Comparison of ENCODE assay signal across 8 cellular contexts in genomic region chr12:104064842-104065441, GRCh38. TPM values are rescaled to one million over a fixed set of nuclear protein-coding genes. Genes with fewer than 3 reads are reported as not detected.
DNase-seq lines count a peak whose midpoint lies in the region; ATAC-seq and TF ChIP-seq lines count a peak whose summit lies in the region.

No MANE protein-coding gene starts in this region.

- H4K91ac ChIP-seq in mesenchymal stem cell (ENCODE audit: low read length): peak overlapping the region; percentile 96

- no peaks in the 10 kb centered on the region for H3K9me3 Mint-ChIP-seq in Calu3 (ENCODE audit: low read depth, unreplicated experiment)

- peaks cover 10% of the 10 kb centered on the region for H3K79me1 ChIP-seq in mesenchymal stem cell (replicated peaks; ENCODE audit: low read length, poor library complexity, severe bottlenecking)

- H3K4me1 Mint-ChIP-seq in Calu3 (ENCODE audit: low read depth, unreplicated experiment): peaks cover 10% of the 10 kb centered on the region

- POLR2A ChIA-PET in PC-9 (lab: Charles Lee; ENCODE audit: unreplicated experiment): interaction anchor here (0.6 kb wide), 1 partner anchor 523 kb away, joined by 3 read pairs; no protein-coding TSS in a partner anchor

- no peak overlapping the region for H2BK5ac ChIP-seq in mesenchymal stem cell (ENCODE audit: low read depth, low read length, poor library complexity, severe bottlenecking)

- peaks cover 13% of the 10 kb centered on the region for H3K27me3 Mint-ChIP-seq in Calu3 (ENCODE audit: unreplicated experiment)

- H2BK15ac ChIP-seq in mesenchymal stem cell (ENCODE audit: low read depth, poor library complexity, severe bottlenecking): peak overlapping the region; percentile 21

- peaks cover 20% of the 10 kb centered on the region for H3K36me3 Mint-ChIP-seq in Calu3 (ENCODE audit: insufficient read depth, unreplicated experiment)

- H3K36me3 ChIP-seq in PC-9 (ENCODE audit: low read depth) (no peaks in the 10 kb centered on the region), mesenchymal stem cell (ENCODE audit: control insufficient read depth in 1 of 2, insufficient read depth in 2 of 2, low read depth in 1 of 2, low read length in 2 of 2) (peaks cover 4 to 29% of the 10 kb centered on the region in 2 experiments)

- H3K27me3 ChIP-seq in PC-9 (ENCODE audit: insufficient read depth, low read depth) (no peaks in the 10 kb centered on the region), dorsolateral prefrontal cortex (no peaks in the 10 kb centered on the region), mesenchymal stem cell (ENCODE audit: control insufficient read depth in 1 of 2, insufficient read depth in 1 of 2, low read length in 2 of 2) (peaks cover 0 to 11% of the 10 kb centered on the region in 2 experiments)

- no peaks in the 10 kb centered on the region for H3K9me3 ChIP-seq in PC-9 (ENCODE audit: insufficient read depth, low read depth)
- H3K9me3 ChIP-seq in mesenchymal stem cell (ENCODE audit: control insufficient read depth, low read length): no peaks in the 10 kb centered on the region

- peak overlapping the region in 1 of 2 experiments; percentile 83 for H3K14ac ChIP-seq in mesenchymal stem cell (ENCODE audit: low read length in 2 of 2)

- ATAC-seq in GM21515 (IDR thresholded peaks at IDR 0.05; ENCODE audit: unreplicated experiment): peak; percentile 3

- no peaks in the 10 kb centered on the region for H4K20me1 ChIP-seq in PC-9 (ENCODE audit: insufficient read depth)

- H3K79me2 ChIP-seq in PC-9 (ENCODE audit: low read depth): no peaks in the 10 kb centered on the region

- H2BK120ac ChIP-seq in mesenchymal stem cell (ENCODE audit: low read depth, low read length): no peak overlapping the region

- H3K4me3 ChIP-seq in PC-9: peak overlapping the region; percentile 67
- H3K4me3 ChIP-seq in dorsolateral prefrontal cortex: peak overlapping the region; percentile 64 to 99 (median 90)
- peak overlapping the region; percentile 92 for H3K4me3 ChIP-seq in mesenchymal stem cell (ENCODE audit: insufficient read depth in 1 of 2, low read depth in 1 of 2, low read length in 2 of 2)

- intact Hi-C loops in Calu3 (cut with micrococcal nuclease; ENCODE audit: unreplicated experiment): no loop called here
- intact Hi-C loops in PC-9 (cut with micrococcal nuclease; ENCODE audit: unreplicated experiment): no loop called here
- intact Hi-C loops in dorsolateral prefrontal cortex (cut with DNase I): loop anchor here (2.0 to 10.0 kb wide), 5 partner anchors 42 to 220 kb away; partner anchors contain the start of genes NFYB (in 2 of the 2) and TDG (in 1 of the 2)

- TF ChIP-seq CTCF in Calu3 (IDR thresholded peaks at IDR 0.05; ENCODE audit: unreplicated experiment) (no peak), PC-9 (conservative IDR thresholded peaks at IDR 0.05) (no peak), dorsolateral prefrontal cortex (IDR thresholded peaks at IDR 0.05 in 54 of 56, conservative IDR thresholded peaks at IDR 0.05 in 2 of 56; ENCODE audit: low read depth in 1 of 56, partially characterized antibody in 56 of 56) (peak in 1 of 56 donors; percentile 1)

- H4K8ac ChIP-seq in mesenchymal stem cell (ENCODE audit: low read length): no peak overlapping the region

- peak overlapping the region in 1 of 2 experiments; percentile 97 for H3K23ac ChIP-seq in mesenchymal stem cell (ENCODE audit: low read length in 2 of 2)

- H3K4me2 ChIP-seq in PC-9 (peak overlapping the region; percentile 99), mesenchymal stem cell (ENCODE audit: low read length, poor library complexity, severe bottlenecking) (peak overlapping the region; percentile 96)

- H3K9ac ChIP-seq in mesenchymal stem cell (ENCODE audit: low read length): peak overlapping the region; percentile 95

- under 1% methylated on average over 39 of the region's 41 CpGs for WGBS in mesenchymal stem cell

- no peak overlapping the region for H2AK5ac ChIP-seq in mesenchymal stem cell (ENCODE audit: low read length, severe bottlenecking)

- H3K4me3 Mint-ChIP-seq in Calu3 (ENCODE audit: low read depth, unreplicated experiment): peak overlapping the region; percentile 92

- H3K4me1 ChIP-seq in PC-9 (replicated peaks; ENCODE audit: insufficient read depth) (peaks cover 12% of the 10 kb centered on the region), mesenchymal stem cell (ENCODE audit: control insufficient read depth, insufficient read depth, low read depth, low read length) (peaks cover 3% of the 10 kb centered on the region)

- peak overlapping the region; percentile 64 for H3K27ac Mint-ChIP-seq in Calu3 (ENCODE audit: unreplicated experiment)

- H2BK12ac ChIP-seq in mesenchymal stem cell (ENCODE audit: low read length in 2 of 2): peak overlapping the region in 1 of 2 experiments; percentile 76

- DNase-seq in Calu3 (no peak), PC-9 (no peak), dorsolateral prefrontal cortex (peak in 4 of 10 donors; percentile 4 to 39 (median 26)), mesenchymal stem cell (peak; percentile 38), NCI-H1694 treated with DMSO at 0.1 percent for 48 hours (lab: John Stamatoyannopoulos, UW) (no peak), amniotic stem cell (lab: John Stamatoyannopoulos, UW) (no peak), middle frontal gyrus (ENCODE audit: extremely low spot score, low spot score) (no peak)

- CTCF ChIA-PET in Calu3 (lab: Charles Lee): interaction anchor here (1.6 kb wide), 1 partner anchor 44 kb away, joined by 6 read pairs; no protein-coding TSS in a partner anchor
- CTCF ChIA-PET in PC-9 (lab: Charles Lee): no interaction called here

- no peak overlapping the region for H3K27ac ChIP-seq in PC-9
- H3K27ac ChIP-seq in dorsolateral prefrontal cortex: peak overlapping the region in 58 of 59 donors; percentile 20 to 95 (median 88)
- no peak overlapping the region for H3K27ac ChIP-seq in mesenchymal stem cell (ENCODE audit: low read length, poor library complexity, severe bottlenecking)

- peaks cover 11% of the 10 kb centered on the region; the same call in 1 of the 2 replicates for H3F3A ChIP-seq in PC-9 (ENCODE audit: insufficient read depth, low read depth)

- H3K18ac ChIP-seq in mesenchymal stem cell (ENCODE audit: low read depth in 1 of 2, low read length in 2 of 2): peak overlapping the region; percentile 97

- H3K4ac ChIP-seq in mesenchymal stem cell (ENCODE audit: low read depth in 1 of 2, low read length in 2 of 2): peak overlapping the region; percentile 68 to 90

- peak overlapping the region; percentile 95 for H2AFZ ChIP-seq in PC-9
- peak overlapping the region; percentile 75 for H2AFZ ChIP-seq in mesenchymal stem cell (ENCODE audit: low read depth, low read length)

- BruUV-seq in Calu3 (replicated peaks; lab: Mats Ljungman, UMichigan) (no TSS peak), PC-9 (replicated peaks; lab: Mats Ljungman, UMichigan) (no TSS peak)

- H3K9me2 ChIP-seq in PC-9 (ENCODE audit: insufficient read depth): no peaks in the 10 kb centered on the region

RNA-seq across cellular contexts. Expression of gene HCFC2, which starts 0.6 kb away (rescaled TPM):
- 7.8 and 9.4 TPM in 2 replicates for total RNA-seq in Calu3 (2022)
- total RNA-seq in PC-9 (2021): 2.4 and 3.3 TPM in 2 replicates
- total RNA-seq in dorsolateral prefrontal cortex: 10 to 100 TPM; 20.2 to 33.3 (median 27.6) TPM
- 8.6 TPM for polyA plus RNA-seq in mesenchymal stem cell (2013, experiment 1 of 2)
- 8.8 TPM for polyA plus RNA-seq in mesenchymal stem cell (2013, experiment 2 of 2)

RNA-seq across cellular contexts. Expression of gene GLT8D2, which starts 15.0 kb away (rescaled TPM):
- total RNA-seq in Calu3 (2022) (not detected in 2 replicates), PC-9 (2021) (0.31 and 1.2 TPM in 2 replicates), dorsolateral prefrontal cortex (10 to 100 TPM in 4 of 120 experiments, 1 to 10 TPM in 116; 2.6 to 11.7 (median 5.9) TPM)
- 75.0 TPM for polyA plus RNA-seq in mesenchymal stem cell (2013, experiment 1 of 2)
- 77.1 TPM for polyA plus RNA-seq in mesenchymal stem cell (2013, experiment 2 of 2)

Comparison
In these comparisons a context has a peak if more than half of its experiments do, and no peak if none do; other contexts are left out.
1. H3K27ac ChIP-seq: peak in dorsolateral prefrontal cortex (58 of 59); none in PC-9 (single experiment) and mesenchymal stem cell (single experiment).
2. intact Hi-C loops: an anchor here in dorsolateral prefrontal cortex (2.0 to 10.0 kb wide); none called in Calu3 and PC-9.
3. Peak in every context shown above with its lines, with median percentiles within 50 percentile points of each other: H3K4me3 ChIP-seq.